ENCODE assay signal across 9 cellular contexts in genomic region chr5:110086658-110087388, GRCh38.
DNase-seq lines count a peak whose midpoint lies in the region; ATAC-seq, FAIRE-seq and TF ChIP-seq lines count a peak whose summit lies in the region.
"Had no signal": no experiment of that assay in that cellular context is flagged by ENCODE, and none has a peak within 500 bp of the region (broad histone marks: within the 10 kb centered on the region; RNA-seq: fewer than 3 reads in every experiment).

No MANE protein-coding gene starts in this region.

- peak overlapping the region; percentile 69 for H3K4me3 Mint-ChIP-seq in activated naive CD8-positive, alpha-beta T cell

- H3K27ac Mint-ChIP-seq in activated naive CD8-positive, alpha-beta T cell: peak overlapping the region; percentile 94

- no peaks in the 10 kb centered on the region for H3K9me3 Mint-ChIP-seq in activated naive CD8-positive, alpha-beta T cell (ENCODE audit: low read depth)

- DNase-seq in activated T-cell treated with anti-CD3 and anti-CD28 coated beads for 24 hours (ENCODE audit: low read depth): peak; percentile 57
- no peak for DNase-seq in activated T-cell treated with anti-CD3 and anti-CD28 coated beads for 4 hours
- DNase-seq in midbrain (lab: John Stamatoyannopoulos, UW): peak; percentile 36
- peak; percentile 15 for DNase-seq in testis
- no peak for DNase-seq in GM12892 (ENCODE audit: insufficient read length)
- DNase-seq: Calu3 had no signal

- no peaks in the 10 kb centered on the region for H3K36me3 ChIP-seq in testis (ENCODE audit: low read depth, missing control alignments)

- 60 to 64% methylated on average over 6 of the region's 6 CpGs for WGBS in testis, 2 donors

- H3K4me1 ChIP-seq in testis: no peaks in the 10 kb centered on the region

- intact Hi-C loops in testis (cut with DNase I; ENCODE audit: low total_unique reads): no loop called here

- H3K4me3 ChIP-seq in testis: no peak overlapping the region

- no peak for TF ChIP-seq CTCF in testis (IDR thresholded peaks at IDR 0.05)

- H3K27ac ChIP-seq in testis: no peak overlapping the region

- no peaks in the 10 kb centered on the region for H3K36me3 Mint-ChIP-seq in activated naive CD8-positive, alpha-beta T cell

- no peaks in the 10 kb centered on the region for H3K9me3 ChIP-seq in testis

- no peak for FAIRE-seq in GM12892 (lab: Jason Lieb, UNC)

- peaks cover 42% of the 10 kb centered on the region for H3K4me1 Mint-ChIP-seq in activated naive CD8-positive, alpha-beta T cell (ENCODE audit: low read depth)

- no peaks in the 10 kb centered on the region for H3K27me3 Mint-ChIP-seq in activated naive CD8-positive, alpha-beta T cell

- ATAC-seq in HG02885 (IDR thresholded peaks at IDR 0.05; ENCODE audit: poor library complexity, unreplicated experiment) (no peak), GM18858 (IDR thresholded peaks at IDR 0.05; ENCODE audit: unreplicated experiment) (no peak)

- H3K27me3 ChIP-seq in testis: no peaks in the 10 kb centered on the region

- TF ChIP-seq POLR2A in testis (IDR thresholded peaks at IDR 0.05) (no peak), GM12892 (IDR thresholded peaks at IDR 0.05; ENCODE audit: low read depth, low read length) (no peak)

Comparison
In these comparisons a context has a peak if more than half of its experiments do, and no peak if none do; other contexts are left out.
1. DNase-seq: peak in activated T-cell treated with anti-CD3 and anti-CD28 coated beads for 24 hours (single experiment), midbrain (single experiment) and testis (single experiment); none in activated T-cell treated with anti-CD3 and anti-CD28 coated beads for 4 hours (single experiment) and GM12892 (single experiment).